2 cellular contexts compared by ENCODE assay signal in the genomic region with DNA sequence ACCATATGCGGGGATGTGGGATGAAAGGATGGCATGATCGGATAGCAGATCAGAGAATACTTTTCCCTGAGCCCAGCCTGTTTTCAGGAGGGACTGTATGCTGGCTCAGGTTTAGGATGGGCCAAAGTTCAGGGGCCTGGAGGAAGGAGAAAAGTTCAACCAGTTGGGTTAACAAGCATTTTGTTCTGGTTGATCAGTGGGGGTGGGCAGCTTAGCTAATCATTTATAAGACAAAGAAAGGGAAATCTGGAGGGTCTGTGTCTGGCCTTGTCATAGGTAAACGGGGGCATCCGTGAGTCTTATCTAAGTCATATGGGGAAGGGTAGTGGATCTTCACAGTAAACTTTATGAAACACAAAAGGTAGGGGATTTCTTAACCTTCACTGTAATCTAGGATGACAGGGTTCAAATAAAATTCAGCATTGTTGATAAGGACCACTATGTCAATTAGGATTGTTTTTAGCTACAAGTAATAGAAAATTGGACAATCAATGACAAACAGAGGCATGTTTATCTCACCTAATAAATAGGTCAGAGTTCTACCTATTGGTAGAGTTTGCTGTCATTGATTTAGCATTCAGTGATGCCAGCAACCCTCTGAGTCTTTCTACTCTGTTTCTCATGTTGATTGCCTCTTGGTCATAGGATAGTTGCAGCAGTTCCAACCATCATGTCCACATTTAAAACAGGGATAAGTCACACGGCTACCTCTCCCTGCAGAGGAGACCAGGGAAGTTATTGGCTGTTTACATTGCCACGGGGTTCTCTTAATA.
A peak's percentile ranks its signal among the peaks of the same experiment; 100 is the strongest.
TF ChIP-seq lines count a peak whose summit lies in the region.

No MANE protein-coding gene starts in this region.

TF ChIP-seq in A549, 52 proteins besides CTCF, POLR2A, EP300 and RAD21:
- TF ChIP-seq RARB (CRISPR knock-in tag; IDR thresholded peaks at IDR 0.05) (no peak), CHD4 (IDR thresholded peaks at IDR 0.05; ENCODE audit: borderline replicate concordance) (no peak), CBX8 (IDR thresholded peaks at IDR 0.05) (no peak), SMC3 (IDR thresholded peaks at IDR 0.05) (no peak), HOXA7 (CRISPR knock-in tag; IDR thresholded peaks at IDR 0.05) (no peak), NR3C1 (IDR thresholded peaks at IDR 0.05) (no peak), RCOR1 (IDR thresholded peaks at IDR 0.05; ENCODE audit: low read depth, low read length) (no peak), EHF (CRISPR knock-in tag; IDR thresholded peaks at IDR 0.05) (no peak), MYC (IDR thresholded peaks at IDR 0.05; ENCODE audit: borderline replicate concordance, low read length) (no peak)
- TF ChIP-seq, protein P1, sequence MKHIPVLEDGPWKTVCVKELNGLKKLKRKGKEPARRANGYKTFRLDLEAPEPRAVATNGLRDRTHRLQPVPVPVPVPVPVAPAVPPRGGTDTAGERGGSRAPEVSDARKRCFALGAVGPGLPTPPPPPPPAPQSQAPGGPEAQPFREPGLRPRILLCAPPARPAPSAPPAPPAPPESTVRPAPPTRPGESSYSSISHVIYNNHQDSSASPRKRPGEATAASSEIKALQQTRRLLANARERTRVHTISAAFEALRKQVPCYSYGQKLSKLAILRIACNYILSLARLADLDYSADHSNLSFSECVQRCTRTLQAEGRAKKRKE (CRISPR knock-in tag; IDR thresholded peaks at IDR 0.05; ENCODE audit: low read depth), result no peak
- TF ChIP-seq, protein P2, sequence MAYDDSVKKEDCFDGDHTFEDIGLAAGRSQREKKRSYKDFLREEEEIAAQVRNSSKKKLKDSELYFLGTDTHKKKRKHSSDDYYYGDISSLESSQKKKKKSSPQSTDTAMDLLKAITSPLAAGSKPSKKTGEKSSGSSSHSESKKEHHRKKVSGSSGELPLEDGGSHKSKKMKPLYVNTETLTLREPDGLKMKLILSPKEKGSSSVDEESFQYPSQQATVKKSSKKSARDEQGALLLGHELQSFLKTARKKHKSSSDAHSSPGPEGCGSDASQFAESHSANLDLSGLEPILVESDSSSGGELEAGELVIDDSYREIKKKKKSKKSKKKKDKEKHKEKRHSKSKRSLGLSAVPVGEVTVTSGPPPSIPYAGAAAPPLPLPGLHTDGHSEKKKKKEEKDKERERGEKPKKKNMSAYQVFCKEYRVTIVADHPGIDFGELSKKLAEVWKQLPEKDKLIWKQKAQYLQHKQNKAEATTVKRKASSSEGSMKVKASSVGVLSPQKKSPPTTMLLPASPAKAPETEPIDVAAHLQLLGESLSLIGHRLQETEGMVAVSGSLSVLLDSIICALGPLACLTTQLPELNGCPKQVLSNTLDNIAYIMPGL (CRISPR knock-in tag; IDR thresholded peaks at IDR 0.05; ENCODE audit: borderline replicate concordance), result no peak

TF ChIP-seq in liver, 16 proteins besides CTCF, POLR2A, EP300 and RAD21:
- TF ChIP-seq SP1 (IDR thresholded peaks at IDR 0.05), result peak; percentile 93
- peak; percentile 63 for TF ChIP-seq YY1 (IDR thresholded peaks at IDR 0.05)
- no peak for TF ChIP-seq GABPA (IDR thresholded peaks at IDR 0.05 in 1 of 2, conservative IDR thresholded peaks at IDR 0.05 in 1 of 2)
- peak; percentile 90 to 92 for TF ChIP-seq RXRA (IDR thresholded peaks at IDR 0.05)
- peak; percentile 91 to 93 for TF ChIP-seq HNF4A (conservative IDR thresholded peaks at IDR 0.05)
- no peak for TF ChIP-seq NR2F2 (IDR thresholded peaks at IDR 0.05)
- TF ChIP-seq, protein P3, sequence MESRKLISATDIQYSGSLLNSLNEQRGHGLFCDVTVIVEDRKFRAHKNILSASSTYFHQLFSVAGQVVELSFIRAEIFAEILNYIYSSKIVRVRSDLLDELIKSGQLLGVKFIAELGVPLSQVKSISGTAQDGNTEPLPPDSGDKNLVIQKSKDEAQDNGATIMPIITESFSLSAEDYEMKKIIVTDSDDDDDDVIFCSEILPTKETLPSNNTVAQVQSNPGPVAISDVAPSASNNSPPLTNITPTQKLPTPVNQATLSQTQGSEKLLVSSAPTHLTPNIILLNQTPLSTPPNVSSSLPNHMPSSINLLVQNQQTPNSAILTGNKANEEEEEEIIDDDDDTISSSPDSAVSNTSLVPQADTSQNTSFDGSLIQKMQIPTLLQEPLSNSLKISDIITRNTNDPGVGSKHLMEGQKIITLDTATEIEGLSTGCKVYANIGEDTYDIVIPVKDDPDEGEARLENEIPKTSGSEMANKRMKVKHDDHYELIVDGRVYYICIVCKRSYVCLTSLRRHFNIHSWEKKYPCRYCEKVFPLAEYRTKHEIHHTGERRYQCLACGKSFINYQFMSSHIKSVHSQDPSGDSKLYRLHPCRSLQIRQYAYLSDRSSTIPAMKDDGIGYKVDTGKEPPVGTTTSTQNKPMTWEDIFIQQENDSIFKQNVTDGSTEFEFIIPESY (IDR thresholded peaks at IDR 0.05), result peak; percentile 57
- TF ChIP-seq EGR1 (IDR thresholded peaks at IDR 0.05; ENCODE audit: low read depth in 2 of 2), result peak in 1 of 2 donors; percentile 17
- TF ChIP-seq JUND (IDR thresholded peaks at IDR 0.05), result peak in 1 of 2 donors; percentile 65
- peak; percentile 78 for TF ChIP-seq HNF4G (IDR thresholded peaks at IDR 0.05)
- TF ChIP-seq, protein P4, sequence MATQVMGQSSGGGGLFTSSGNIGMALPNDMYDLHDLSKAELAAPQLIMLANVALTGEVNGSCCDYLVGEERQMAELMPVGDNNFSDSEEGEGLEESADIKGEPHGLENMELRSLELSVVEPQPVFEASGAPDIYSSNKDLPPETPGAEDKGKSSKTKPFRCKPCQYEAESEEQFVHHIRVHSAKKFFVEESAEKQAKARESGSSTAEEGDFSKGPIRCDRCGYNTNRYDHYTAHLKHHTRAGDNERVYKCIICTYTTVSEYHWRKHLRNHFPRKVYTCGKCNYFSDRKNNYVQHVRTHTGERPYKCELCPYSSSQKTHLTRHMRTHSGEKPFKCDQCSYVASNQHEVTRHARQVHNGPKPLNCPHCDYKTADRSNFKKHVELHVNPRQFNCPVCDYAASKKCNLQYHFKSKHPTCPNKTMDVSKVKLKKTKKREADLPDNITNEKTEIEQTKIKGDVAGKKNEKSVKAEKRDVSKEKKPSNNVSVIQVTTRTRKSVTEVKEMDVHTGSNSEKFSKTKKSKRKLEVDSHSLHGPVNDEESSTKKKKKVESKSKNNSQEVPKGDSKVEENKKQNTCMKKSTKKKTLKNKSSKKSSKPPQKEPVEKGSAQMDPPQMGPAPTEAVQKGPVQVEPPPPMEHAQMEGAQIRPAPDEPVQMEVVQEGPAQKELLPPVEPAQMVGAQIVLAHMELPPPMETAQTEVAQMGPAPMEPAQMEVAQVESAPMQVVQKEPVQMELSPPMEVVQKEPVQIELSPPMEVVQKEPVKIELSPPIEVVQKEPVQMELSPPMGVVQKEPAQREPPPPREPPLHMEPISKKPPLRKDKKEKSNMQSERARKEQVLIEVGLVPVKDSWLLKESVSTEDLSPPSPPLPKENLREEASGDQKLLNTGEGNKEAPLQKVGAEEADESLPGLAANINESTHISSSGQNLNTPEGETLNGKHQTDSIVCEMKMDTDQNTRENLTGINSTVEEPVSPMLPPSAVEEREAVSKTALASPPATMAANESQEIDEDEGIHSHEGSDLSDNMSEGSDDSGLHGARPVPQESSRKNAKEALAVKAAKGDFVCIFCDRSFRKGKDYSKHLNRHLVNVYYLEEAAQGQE (IDR thresholded peaks at IDR 0.05), result peak; percentile 74
- TF ChIP-seq, protein P5, sequence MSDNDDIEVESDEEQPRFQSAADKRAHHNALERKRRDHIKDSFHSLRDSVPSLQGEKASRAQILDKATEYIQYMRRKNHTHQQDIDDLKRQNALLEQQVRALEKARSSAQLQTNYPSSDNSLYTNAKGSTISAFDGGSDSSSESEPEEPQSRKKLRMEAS (IDR thresholded peaks at IDR 0.05), result peak; percentile 52
- no peak for TF ChIP-seq FOXA2 (IDR thresholded peaks at IDR 0.05)
- no peak for TF ChIP-seq FOXA1 (IDR thresholded peaks at IDR 0.05)
- TF ChIP-seq TAF1 (conservative IDR thresholded peaks at IDR 0.05), result peak; percentile 27
- TF ChIP-seq, protein P6, sequence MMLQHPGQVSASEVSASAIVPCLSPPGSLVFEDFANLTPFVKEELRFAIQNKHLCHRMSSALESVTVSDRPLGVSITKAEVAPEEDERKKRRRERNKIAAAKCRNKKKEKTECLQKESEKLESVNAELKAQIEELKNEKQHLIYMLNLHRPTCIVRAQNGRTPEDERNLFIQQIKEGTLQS (IDR thresholded peaks at IDR 0.05), result no peak
